Comparison of ENCODE assay signal across 9 cellular contexts in genomic region chr9:83965350-83966208, GRCh38. TPM values are rescaled to one million over a fixed set of nuclear protein-coding genes. Genes with fewer than 3 reads are reported as not detected.
DNase-seq lines count a peak whose midpoint lies in the region; ATAC-seq, FAIRE-seq and TF ChIP-seq lines count a peak whose summit lies in the region.
"Had no signal": no experiment of that assay in that cellular context is flagged by ENCODE, and none has a peak within 500 bp of the region (broad histone marks: within the 10 kb centered on the region; RNA-seq: fewer than 3 reads in every experiment).

No MANE protein-coding gene starts in this region.

- TF ChIP-seq POLR2A in GM12878 (IDR thresholded peaks at IDR 0.05; ENCODE audit: low read depth, low read length), result peak; percentile 18

- intact Hi-C loops in GM12878 (cut with micrococcal nuclease; ENCODE audit: unreplicated experiment), result no loop called here

- WGBS in GM12878 (ENCODE audit: insufficient coverage, insufficient replicate concordance, low lambda C conversion rate, missing lambda C conversion rate), result 66% methylated on average over 11 of the region's 11 CpGs

- peaks cover 5% of the 10 kb centered on the region for H3K27me3 Mint-ChIP-seq in neural progenitor cell (ENCODE audit: insufficient read depth, low read depth)

- POLR2A ChIA-PET in GM12878 (lab: Charles Lee), result no interaction called here

- H2AFZ ChIP-seq in GM12878 (ENCODE audit: control insufficient read depth, low read depth, low read length), result no peak overlapping the region
- no peak overlapping the region for H2AFZ ChIP-seq in neural progenitor cell (replicated peaks)

- H3K9me3 ChIP-seq in GM12878 (replicated peaks; ENCODE audit: control insufficient read depth, insufficient read depth, low read length) (no peaks in the 10 kb centered on the region), neural progenitor cell (ENCODE audit: low read depth) (no peaks in the 10 kb centered on the region)

- peaks cover 23% of the 10 kb centered on the region for H3K36me3 Mint-ChIP-seq in neural progenitor cell

- H3K9me3 Mint-ChIP-seq in neural progenitor cell, result no peaks in the 10 kb centered on the region

- H3K9ac ChIP-seq in GM12878 (ENCODE audit: control insufficient read depth, insufficient read depth, low read length) (no peak overlapping the region), neural progenitor cell (no peak overlapping the region)

- ATAC-seq in GM12878, result peak; percentile 44

- H3F3A ChIP-seq in neural progenitor cell (ENCODE audit: low read depth), result peaks cover 62% of the 10 kb centered on the region

- in situ Hi-C loops in GM12878 (cut with MboI), result no loop called here

- H3K27ac ChIP-seq in GM12878 (ENCODE audit: control insufficient read depth, insufficient read depth) (no peak overlapping the region), neural progenitor cell (peak overlapping the region; percentile 23)

- H3K4me2 ChIP-seq in GM12878 (ENCODE audit: control insufficient read depth, insufficient read depth) (no peak overlapping the region), neural progenitor cell (no peak overlapping the region)

- H3K79me2 ChIP-seq in GM12878 (ENCODE audit: control insufficient read depth, insufficient read depth, low read length), result no peaks in the 10 kb centered on the region
- peaks cover 23% of the 10 kb centered on the region for H3K79me2 ChIP-seq in neural progenitor cell (ENCODE audit: low read depth)

- H3K4me1 Mint-ChIP-seq in neural progenitor cell, result no peaks in the 10 kb centered on the region

- no peak overlapping the region for H3K4me3 Mint-ChIP-seq in neural progenitor cell

- SMC1A ChIA-PET in GM12878 (lab: Charles Lee; ENCODE audit: uncharacterized antibody, unreplicated experiment), result interaction anchor here (1.6 kb wide), 1 partner anchor 12 kb away, joined by 3 read pairs; no protein-coding TSS in a partner anchor

- no peak for TF ChIP-seq EP300 in GM12878 (IDR thresholded peaks at IDR 0.05; ENCODE audit: borderline replicate concordance in 1 of 2, control insufficient read depth in 1 of 2, low read depth in 2 of 2, low read length in 2 of 2)

- RAD21 ChIA-PET in GM12878 (lab: Charles Lee; ENCODE audit: unreplicated experiment), result interaction anchor here (0.6 kb wide), 1 partner anchor 295 kb away, joined by 3 read pairs; no protein-coding TSS in a partner anchor

- peaks cover 0 to 19% of the 10 kb centered on the region in 2 experiments; a peak in 3 of 4 replicates for H3K36me3 ChIP-seq in GM12878 (ENCODE audit: control insufficient read depth in 2 of 2, insufficient read depth in 2 of 2, low read length in 1 of 2)
- peaks cover 31% of the 10 kb centered on the region for H3K36me3 ChIP-seq in neural progenitor cell

- DNase-seq in NCI-H1105 treated with DMSO at 0.1 percent for 48 hours (lab: John Stamatoyannopoulos, UW) (peak; percentile 34), NCI-H1105 (lab: John Stamatoyannopoulos, UW) (no peak), NAMALWA (ENCODE audit: low spot score) (peak; percentile 59), GM12878 (ENCODE audit: low read depth, low spot score) (no peak), neural progenitor cell (ENCODE audit: low spot score) (no peak), DMS153 treated with DMSO at 0.1 percent for 48 hours (lab: John Stamatoyannopoulos, UW; ENCODE audit: unreplicated experiment) (no peak), anterior cingulate cortex (lab: John Stamatoyannopoulos, UW) (no peak), NCI-H187 treated with DMSO at 0.1 percent for 48 hours (lab: John Stamatoyannopoulos, UW) (no peak)
- DNase-seq: activated CD4-positive, alpha-beta T cell treated with anti-CD3 and anti-CD28 coated beads for 48 hours had no signal

- no peak for TF ChIP-seq CTCF in GM12878 (IDR thresholded peaks at IDR 0.05 in 2 of 3, conservative IDR thresholded peaks at IDR 0.05 in 1 of 3; ENCODE audit: control insufficient read depth in 2 of 3, extremely low read depth in 1 of 3, insufficient read depth in 1 of 3, low read depth in 3 of 3, low read length in 3 of 3)
- TF ChIP-seq CTCF in neural progenitor cell (IDR thresholded peaks at IDR 0.05), result no peak

- no peaks in the 10 kb centered on the region for H3K27me3 ChIP-seq in GM12878 (replicated peaks in 1 of 2; ENCODE audit: control insufficient read depth in 2 of 2, insufficient read depth in 2 of 2, low read length in 1 of 2)
- H3K27me3 ChIP-seq in neural progenitor cell, result no peaks in the 10 kb centered on the region

- H3K4me3 ChIP-seq in GM12878, result no peak overlapping the region
- H3K4me3 ChIP-seq in neural progenitor cell, result no peak overlapping the region

- H4K20me1 ChIP-seq in GM12878 (ENCODE audit: control insufficient read depth, insufficient read depth) (no peaks in the 10 kb centered on the region; the same call in 1 of the 2 replicates), neural progenitor cell (ENCODE audit: low read depth) (peaks cover 54% of the 10 kb centered on the region)

- FAIRE-seq in GM12878 (lab: Jason Lieb, UNC), result no peak

- H3K27ac Mint-ChIP-seq in neural progenitor cell, result no peak overlapping the region

- TF ChIP-seq RAD21 in GM12878 (IDR thresholded peaks at IDR 0.05; ENCODE audit: insufficient read depth, low read depth, low read length), result no peak

- CTCF ChIA-PET in GM12878 (lab: Yijun Ruan, JAX), result no interaction called here

- H3K4me1 ChIP-seq in GM12878 (ENCODE audit: control insufficient read depth, insufficient read depth, low read length) (no peaks in the 10 kb centered on the region), neural progenitor cell (no peaks in the 10 kb centered on the region)

- no TSS peak for BruUV-seq in GM12878 (replicated peaks; lab: Mats Ljungman, UMichigan)

TF ChIP-seq in GM12878, 131 proteins besides CTCF, POLR2A, EP300 and RAD21 (continues in another document):
- peak; percentile 31 for TF ChIP-seq SMAD5 (IDR thresholded peaks at IDR 0.05; ENCODE audit: low read depth)

RNA-seq across cellular contexts. Expression of gene HNRNPK, which starts 14.4 kb away (rescaled TPM):
- 352 and 386 TPM in 2 replicates for total RNA-seq in GM12878 (2013; cell fraction: nucleolus; rRNA removed)
- total RNA-seq in GM12878 (2014; rRNA removed) (664 and 711 TPM in 2 replicates), GM12878 (2014; rRNA removed; fragmentation: Illumina TruSeq; extraction: Trizol) (640 and 686 TPM in 2 replicates), GM12878 (2021) (605 and 619 TPM in 2 replicates), neural progenitor cell (ENCODE audit: low replicate concordance) (1,112 and 1,406 TPM in 2 replicates)
- 245 TPM for polyA plus RNA-seq in GM12878 (2011; ENCODE audit: low read depth)
- polyA plus RNA-seq in GM12878 (2011; rRNA removed) (695 and 757 TPM in 2 replicates), GM12878 (2014; fragmentation: Illumina TruSeq; extraction: Trizol) (970 and 993 TPM in 2 replicates), GM12878 (2014; fragmentation: Nextera tagmentation; extraction: Ambion mirVana) (100 to 1,000 TPM; 235 to 307 TPM), GM12878 (2014; rRNA removed) (793 and 882 TPM in 2 replicates), GM12878 (2016; fragmentation: Nextera tagmentation; extraction: Ambion mirVana) (100 to 1,000 TPM; 558 to 640 TPM)
- polyA plus RNA-seq in GM12878 (2011; cell fraction: cytosol; rRNA removed), result 501 and 525 TPM in 2 replicates
- polyA plus RNA-seq in GM12878 (2011; cell fraction: nucleus; rRNA removed), result 615 and 749 TPM in 2 replicates
- polyA plus RNA-seq in GM12878 (2012), result 411 and 414 TPM in 2 replicates
- polyA minus RNA-seq in GM12878 (2011; rRNA and poly(A)+ RNA removed), result 551 and 631 TPM in 2 replicates
- 264 and 321 TPM in 2 replicates for polyA minus RNA-seq in GM12878 (2011; cell fraction: cytosol; rRNA and poly(A)+ RNA removed)
- polyA minus RNA-seq in GM12878 (2011; cell fraction: nucleus; rRNA and poly(A)+ RNA removed), result 507 and 785 TPM in 2 replicates

RNA-seq across cellular contexts. Expression of gene RMI1, which starts 15.0 kb away (rescaled TPM):
- total RNA-seq in GM12878 (2013; cell fraction: nucleolus; rRNA removed), result 10.0 and 11.8 TPM in 2 replicates
- total RNA-seq in GM12878 (2014; rRNA removed), result 5.8 and 7.0 TPM in 2 replicates
- total RNA-seq in GM12878 (2014; rRNA removed; fragmentation: Illumina TruSeq; extraction: Trizol), result 22.5 and 22.9 TPM in 2 replicates
- 18.0 and 19.4 TPM in 2 replicates for total RNA-seq in GM12878 (2021)
- 2.4 TPM for polyA plus RNA-seq in GM12878 (2011; ENCODE audit: low read depth)
- 3.6 and 4.9 TPM in 2 replicates for polyA plus RNA-seq in GM12878 (2011; rRNA removed)
- polyA plus RNA-seq in GM12878 (2011; cell fraction: cytosol; rRNA removed), result 1.7 and 2.8 TPM in 2 replicates
- 2.1 and 3.6 TPM in 2 replicates for polyA plus RNA-seq in GM12878 (2011; cell fraction: nucleus; rRNA removed)
- polyA plus RNA-seq in GM12878 (2012), result 5.1 and 8.7 TPM in 2 replicates
- polyA plus RNA-seq in GM12878 (2014; fragmentation: Illumina TruSeq; extraction: Trizol), result 27.4 and 32.6 TPM in 2 replicates
- 10 to 100 TPM; 12.0 to 12.8 TPM for polyA plus RNA-seq in GM12878 (2014; fragmentation: Nextera tagmentation; extraction: Ambion mirVana)
- 7.8 and 8.5 TPM in 2 replicates for polyA plus RNA-seq in GM12878 (2014; rRNA removed)
- 10 to 100 TPM; 28.4 to 34.1 TPM for polyA plus RNA-seq in GM12878 (2016; fragmentation: Nextera tagmentation; extraction: Ambion mirVana)
- polyA minus RNA-seq in GM12878 (2011; rRNA and poly(A)+ RNA removed), result 4.3 and 8.5 TPM in 2 replicates
- polyA minus RNA-seq in GM12878 (2011; cell fraction: cytosol; rRNA and poly(A)+ RNA removed), result 5.8 and 6.0 TPM in 2 replicates
- 1.3 and 2.2 TPM in 2 replicates for polyA minus RNA-seq in GM12878 (2011; cell fraction: nucleus; rRNA and poly(A)+ RNA removed)
- 22.9 and 35.7 TPM in 2 replicates for total RNA-seq in neural progenitor cell (ENCODE audit: low replicate concordance)

RNA-seq across cellular contexts. Expression of gene KIF27, which starts 44.3 kb away (rescaled TPM):
- 15.8 and 16.4 TPM in 2 replicates for total RNA-seq in GM12878 (2013; cell fraction: nucleolus; rRNA removed)
- 0.96 and 1.3 TPM in 2 replicates for total RNA-seq in GM12878 (2014; rRNA removed)
- total RNA-seq in GM12878 (2014; rRNA removed; fragmentation: Illumina TruSeq; extraction: Trizol), result 2.8 and 3.3 TPM in 2 replicates
- total RNA-seq in GM12878 (2021), result 1.4 and 2.2 TPM in 2 replicates
- 0.93 TPM for polyA plus RNA-seq in GM12878 (2011; ENCODE audit: low read depth)
- 1.1 and 2.8 TPM in 2 replicates for polyA plus RNA-seq in GM12878 (2011; rRNA removed)
- polyA plus RNA-seq in GM12878 (2011; cell fraction: cytosol; rRNA removed), result 0.39 and 0.50 TPM in 2 replicates
- 1.6 and 2.1 TPM in 2 replicates for polyA plus RNA-seq in GM12878 (2011; cell fraction: nucleus; rRNA removed)
- polyA plus RNA-seq in GM12878 (2012), result 0.68 and 1.3 TPM in 2 replicates
- polyA plus RNA-seq in GM12878 (2014; fragmentation: Illumina TruSeq; extraction: Trizol), result 1.6 and 2.0 TPM in 2 replicates
- under 1 TPM; 0.64 to 0.92 TPM for polyA plus RNA-seq in GM12878 (2014; fragmentation: Nextera tagmentation; extraction: Ambion mirVana)
- 0.72 and 0.96 TPM in 2 replicates for polyA plus RNA-seq in GM12878 (2014; rRNA removed)
- 1 to 10 TPM; 1.6 to 1.7 TPM for polyA plus RNA-seq in GM12878 (2016; fragmentation: Nextera tagmentation; extraction: Ambion mirVana)
- 1.8 and 2.6 TPM in 2 replicates for polyA minus RNA-seq in GM12878 (2011; rRNA and poly(A)+ RNA removed)
- polyA minus RNA-seq in GM12878 (2011; cell fraction: cytosol; rRNA and poly(A)+ RNA removed), result 0.73 and 0.80 TPM in 2 replicates
- 1.6 and 3.0 TPM in 2 replicates for polyA minus RNA-seq in GM12878 (2011; cell fraction: nucleus; rRNA and poly(A)+ RNA removed)
- 13.0 and 16.4 TPM in 2 replicates for total RNA-seq in neural progenitor cell (ENCODE audit: low replicate concordance)

Comparison
In these comparisons a context has a peak if more than half of its experiments do, and no peak if none do; other contexts are left out.
1. DNase-seq: peak in NCI-H1105 treated with DMSO at 0.1 percent for 48 hours (single experiment) and NAMALWA (single experiment); none in NCI-H1105 (single experiment), GM12878 (single experiment), neural progenitor cell (single experiment), DMS153 treated with DMSO at 0.1 percent for 48 hours (single experiment), anterior cingulate cortex (0 of 58) and NCI-H187 treated with DMSO at 0.1 percent for 48 hours (single experiment).